Comparison of ENCODE assay signal across 2 cellular contexts in the genomic region with DNA sequence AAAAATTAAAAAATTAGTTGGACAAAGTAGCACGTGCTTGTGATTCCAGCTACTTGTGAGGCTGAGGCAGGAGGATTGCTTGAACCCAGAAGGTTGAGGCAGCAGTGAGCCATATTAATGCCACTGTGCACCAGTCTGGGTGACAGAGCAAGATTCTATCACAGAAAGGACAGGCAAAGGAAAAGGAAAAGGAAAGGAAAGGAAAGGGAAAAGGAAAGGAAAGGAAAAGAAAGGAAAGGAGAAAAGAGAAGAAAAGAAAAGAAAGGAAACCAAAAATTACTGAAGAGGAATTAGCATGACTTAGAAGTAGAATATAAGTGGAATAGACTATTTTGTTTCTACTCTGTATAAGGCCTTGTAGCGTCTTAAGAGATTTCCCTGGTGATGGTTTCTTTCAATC.
A peak's percentile ranks its signal among the peaks of the same experiment; 100 is the strongest.
TF ChIP-seq lines count a peak whose summit lies in the region.

No MANE protein-coding gene starts in this region.

TF ChIP-seq in HepG2, 621 proteins besides CTCF, POLR2A, EP300 and RAD21:
- TF ChIP-seq ZNF468 (CRISPR knock-in tag; IDR thresholded peaks at IDR 0.05) (no peak), SMARCE1 (IDR thresholded peaks at IDR 0.05; ENCODE audit: borderline replicate concordance) (no peak), ZNF10 (CRISPR knock-in tag; IDR thresholded peaks at IDR 0.05; ENCODE audit: borderline replicate concordance, low read depth) (no peak), SMAD3 (CRISPR knock-in tag; IDR thresholded peaks at IDR 0.05) (no peak), ARID4A (CRISPR knock-in tag; IDR thresholded peaks at IDR 0.05; ENCODE audit: borderline replicate concordance) (no peak), ETS1 (CRISPR knock-in tag; IDR thresholded peaks at IDR 0.05) (no peak)
- TF ChIP-seq, protein P1, sequence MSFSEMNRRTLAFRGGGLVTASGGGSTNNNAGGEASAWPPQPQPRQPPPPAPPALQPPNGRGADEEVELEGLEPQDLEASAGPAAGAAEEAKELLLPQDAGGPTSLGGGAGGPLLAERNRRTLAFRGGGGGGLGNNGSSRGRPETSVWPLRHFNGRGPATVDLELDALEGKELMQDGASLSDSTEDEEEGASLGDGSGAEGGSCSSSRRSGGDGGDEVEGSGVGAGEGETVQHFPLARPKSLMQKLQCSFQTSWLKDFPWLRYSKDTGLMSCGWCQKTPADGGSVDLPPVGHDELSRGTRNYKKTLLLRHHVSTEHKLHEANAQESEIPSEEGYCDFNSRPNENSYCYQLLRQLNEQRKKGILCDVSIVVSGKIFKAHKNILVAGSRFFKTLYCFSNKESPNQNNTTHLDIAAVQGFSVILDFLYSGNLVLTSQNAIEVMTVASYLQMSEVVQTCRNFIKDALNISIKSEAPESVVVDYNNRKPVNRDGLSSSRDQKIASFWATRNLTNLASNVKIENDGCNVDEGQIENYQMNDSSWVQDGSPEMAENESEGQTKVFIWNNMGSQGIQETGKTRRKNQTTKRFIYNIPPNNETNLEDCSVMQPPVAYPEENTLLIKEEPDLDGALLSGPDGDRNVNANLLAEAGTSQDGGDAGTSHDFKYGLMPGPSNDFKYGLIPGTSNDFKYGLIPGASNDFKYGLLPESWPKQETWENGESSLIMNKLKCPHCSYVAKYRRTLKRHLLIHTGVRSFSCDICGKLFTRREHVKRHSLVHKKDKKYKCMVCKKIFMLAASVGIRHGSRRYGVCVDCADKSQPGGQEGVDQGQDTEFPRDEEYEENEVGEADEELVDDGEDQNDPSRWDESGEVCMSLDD (CRISPR knock-in tag; IDR thresholded peaks at IDR 0.05; ENCODE audit: borderline replicate concordance) = no peak

TF ChIP-seq in WTC11, 78 proteins besides CTCF, POLR2A, EP300 and RAD21:
- TF ChIP-seq SMAD3 (CRISPR knock-in tag; IDR thresholded peaks at IDR 0.05; ENCODE audit: borderline replicate concordance) = no peak
- TF ChIP-seq, protein P2, sequence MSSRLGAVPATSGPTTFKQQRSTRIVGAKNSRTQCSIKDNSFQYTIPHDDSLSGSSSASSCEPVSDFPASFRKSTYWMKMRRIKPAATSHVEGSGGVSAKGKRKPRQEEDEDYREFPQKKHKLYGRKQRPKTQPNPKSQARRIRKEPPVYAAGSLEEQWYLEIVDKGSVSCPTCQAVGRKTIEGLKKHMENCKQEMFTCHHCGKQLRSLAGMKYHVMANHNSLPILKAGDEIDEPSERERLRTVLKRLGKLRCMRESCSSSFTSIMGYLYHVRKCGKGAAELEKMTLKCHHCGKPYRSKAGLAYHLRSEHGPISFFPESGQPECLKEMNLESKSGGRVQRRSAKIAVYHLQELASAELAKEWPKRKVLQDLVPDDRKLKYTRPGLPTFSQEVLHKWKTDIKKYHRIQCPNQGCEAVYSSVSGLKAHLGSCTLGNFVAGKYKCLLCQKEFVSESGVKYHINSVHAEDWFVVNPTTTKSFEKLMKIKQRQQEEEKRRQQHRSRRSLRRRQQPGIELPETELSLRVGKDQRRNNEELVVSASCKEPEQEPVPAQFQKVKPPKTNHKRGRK (CRISPR knock-in tag; IDR thresholded peaks at IDR 0.05; ENCODE audit: borderline replicate concordance) = peak; percentile 89
